9 cellular contexts compared by ENCODE assay signal in the genomic region with DNA sequence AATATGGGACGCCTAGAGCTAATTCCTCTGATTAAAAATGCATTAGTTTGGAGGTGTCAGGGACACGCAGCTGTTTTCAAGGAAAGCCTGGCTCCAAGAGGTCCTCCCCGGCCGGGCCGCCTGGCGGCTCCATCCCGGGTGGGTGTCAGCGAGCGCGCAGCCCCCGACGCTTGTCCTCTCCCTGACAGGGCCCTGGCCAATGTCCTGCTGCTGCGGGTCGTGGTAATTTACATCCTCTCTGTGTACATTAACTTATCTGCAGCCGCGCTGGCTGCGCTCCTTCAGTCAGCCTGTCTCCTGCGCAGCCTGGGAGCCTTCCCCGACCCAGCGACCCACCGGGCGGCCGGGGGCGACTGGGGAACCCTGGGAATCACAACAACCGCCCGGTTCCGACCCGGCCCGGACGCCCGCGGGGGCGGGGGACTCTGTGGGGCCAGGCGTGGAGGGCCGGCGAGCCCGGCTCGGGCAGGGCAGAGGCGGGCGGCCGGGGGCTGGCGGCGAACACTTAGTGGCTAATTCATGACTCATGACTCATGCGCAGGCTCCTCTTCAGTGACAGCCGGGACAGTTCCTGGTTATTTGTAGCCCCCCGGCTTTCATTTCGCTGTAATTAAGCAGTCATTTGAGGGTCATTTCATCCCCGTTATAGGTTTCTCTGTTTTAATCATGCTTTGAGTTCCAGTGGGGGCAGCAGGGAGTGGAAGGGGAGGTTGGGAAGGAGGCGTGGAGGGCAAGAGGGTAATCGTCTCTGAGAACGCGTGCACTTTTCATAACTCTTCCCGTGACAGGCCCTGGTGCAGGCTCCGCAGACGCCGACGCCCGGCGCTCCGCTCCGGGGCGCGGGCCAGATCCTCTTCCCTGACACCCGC.
DNase-seq lines count a peak whose midpoint lies in the region; ATAC-seq and TF ChIP-seq lines count a peak whose summit lies in the region.
"Had no signal": no experiment of that assay in that cellular context is flagged by ENCODE, and none has a peak within 500 bp of the region (broad histone marks: within the 10 kb centered on the region; RNA-seq: fewer than 3 reads in every experiment).

No MANE protein-coding gene starts in this region.

- WGBS in heart left ventricle, 4 donors, result 1 to 2% (median 1%) methylated on average over 38 to 64 of the region's 64 CpGs

- H3K9me3 ChIP-seq in heart left ventricle (no peaks in the 10 kb centered on the region), parathyroid adenoma (ENCODE audit: control insufficient read depth, low read length) (no peaks in the 10 kb centered on the region)

- no peak overlapping the region for H3K27ac Mint-ChIP-seq in activated T-cell treated with anti-CD3 and anti-CD28 coated beads, Interleukin-2, amount 50 U/mL, for 72 hours
- H3K27ac Mint-ChIP-seq: dendritic cell treated with granulocyte-macrophage colony-stimulating factor and Interleukin-4, amounts not matched to agents 40 ng/mL and 50 ng/mL, for 4 days had no signal

- H3K4me2 ChIP-seq in parathyroid adenoma (ENCODE audit: low read length), result peak overlapping the region; percentile 69

- H3K4me1 ChIP-seq in heart left ventricle, result peaks cover 0 to 41% (median 15%) of the 10 kb centered on the region in 12 donors
- H3K4me1 ChIP-seq in parathyroid adenoma, result no peaks in the 10 kb centered on the region

- H3K4me3 Mint-ChIP-seq in activated T-cell treated with anti-CD3 and anti-CD28 coated beads, Interleukin-2, amount 50 U/mL, for 72 hours, result peak overlapping the region; percentile 62 to 65
- H3K4me3 Mint-ChIP-seq: dendritic cell treated with granulocyte-macrophage colony-stimulating factor and Interleukin-4, amounts not matched to agents 40 ng/mL and 50 ng/mL, for 4 days had no signal

- TF ChIP-seq CTCF in BJ (IDR thresholded peaks at IDR 0.05; ENCODE audit: insufficient read depth, low read depth, low read length) (peak; percentile 52), heart left ventricle (IDR thresholded peaks at IDR 0.05) (peak in 7 of 12 donors; percentile 10 to 42 (median 33)), parathyroid adenoma (IDR thresholded peaks at IDR 0.05) (no peak)

- POLR2A ChIA-PET in BJ (lab: Charles Lee), result no interaction called here

- intact Hi-C loops in heart left ventricle (cut with DNase I), result loop anchor here (1.0 to 10.0 kb wide), 34 partner anchors 85 to 647 kb away; a partner anchor contains a TSS

- H2AFZ ChIP-seq in parathyroid adenoma, result peak overlapping the region; percentile 64

- H3K36me3 ChIP-seq in BJ (ENCODE audit: control insufficient read depth, insufficient read depth, low read length) (no peaks in the 10 kb centered on the region), heart left ventricle (no peaks in the 10 kb centered on the region), parathyroid adenoma (ENCODE audit: control insufficient read depth, insufficient read depth, low read length) (no peaks in the 10 kb centered on the region)

- H3K27ac ChIP-seq in heart left ventricle, result peak overlapping the region; percentile 91 to 99 (median 98)
- no peak overlapping the region for H3K27ac ChIP-seq in parathyroid adenoma

- no peaks in the 10 kb centered on the region for H3K4me1 Mint-ChIP-seq in activated T-cell treated with anti-CD3 and anti-CD28 coated beads, Interleukin-2, amount 50 U/mL, for 72 hours (ENCODE audit: low read depth)

- no peaks in the 10 kb centered on the region for H3K9me3 Mint-ChIP-seq in activated T-cell treated with anti-CD3 and anti-CD28 coated beads, Interleukin-2, amount 50 U/mL, for 72 hours
- H3K9me3 Mint-ChIP-seq: dendritic cell treated with granulocyte-macrophage colony-stimulating factor and Interleukin-4, amounts not matched to agents 40 ng/mL and 50 ng/mL, for 4 days had no signal

- peaks cover 30% of the 10 kb centered on the region for H3K27me3 Mint-ChIP-seq in activated T-cell treated with anti-CD3 and anti-CD28 coated beads, Interleukin-2, amount 50 U/mL, for 72 hours (ENCODE audit: low read depth)

- peak; percentile 54 to 66 for ATAC-seq in activated T-cell treated with anti-CD3 and anti-CD28 coated beads, Interleukin-2, amount 50 U/mL, for 72 hours (replicated peaks in 1 of 2)
- ATAC-seq in heart left ventricle (peak; percentile 57 to 86 (median 81)), HG03469 (IDR thresholded peaks at IDR 0.05; ENCODE audit: unreplicated experiment) (no peak), GM18498 (IDR thresholded peaks at IDR 0.05; ENCODE audit: unreplicated experiment) (no peak)

- CTCF ChIA-PET in BJ (lab: Yijun Ruan, JAX), result interaction anchor here (0.6 to 0.8 kb wide), 2 partner anchors 196 to 389 kb away, joined by 3 to 4 read pairs; no protein-coding TSS in a partner anchor

- peaks cover 0 to 2% of the 10 kb centered on the region in 2 donors for H3K36me3 Mint-ChIP-seq in activated T-cell treated with anti-CD3 and anti-CD28 coated beads, Interleukin-2, amount 50 U/mL, for 72 hours (ENCODE audit: insufficient read depth in 2 of 2)

- H3K9ac ChIP-seq in parathyroid adenoma, result no peak overlapping the region

- H3K27me3 ChIP-seq in BJ (ENCODE audit: control insufficient read depth, insufficient read depth, low read length) (no peaks in the 10 kb centered on the region), heart left ventricle (peaks cover 0 to 28% (median 0%) of the 10 kb centered on the region in 9 donors), parathyroid adenoma (ENCODE audit: control insufficient read depth, insufficient read depth, low read length) (peaks cover 12% of the 10 kb centered on the region)

- H3K79me2 ChIP-seq in parathyroid adenoma, result no peaks in the 10 kb centered on the region

- peak in 1 of 2 donors; percentile 42 for TF ChIP-seq POLR2A in heart left ventricle (IDR thresholded peaks at IDR 0.05)

- no peak for DNase-seq in BJ (ENCODE audit: low read depth)
- peak; percentile 70 to 79 for DNase-seq in Kasumi-1 (lab: John Stamatoyannopoulos, UW)
- DNase-seq in activated T-cell treated with anti-CD3 and anti-CD28 coated beads, Interleukin-2, amount 50 U/mL, for 72 hours, result peak; percentile 11 to 12
- peak; percentile 76 to 88 (median 84) for DNase-seq in heart left ventricle
- no peak for DNase-seq in NCI-H2171 (lab: John Stamatoyannopoulos, UW)

- H3K4me3 ChIP-seq in BJ (ENCODE audit: low read depth, low read length), result peak overlapping the region; percentile 48
- peak overlapping the region; percentile 40 to 70 (median 56) for H3K4me3 ChIP-seq in heart left ventricle
- peak overlapping the region; percentile 39 for H3K4me3 ChIP-seq in parathyroid adenoma (ENCODE audit: low read depth, low read length)

Comparison
In these comparisons a context has a peak if more than half of its experiments do, and no peak if none do; other contexts are left out.
1. DNase-seq: peak in Kasumi-1 (2 of 2), activated T-cell treated with anti-CD3 and anti-CD28 coated beads, Interleukin-2, amount 50 U/mL, for 72 hours (2 of 2) and heart left ventricle (5 of 5); none in BJ (single experiment) and NCI-H2171 (single experiment).
2. ATAC-seq: peak in activated T-cell treated with anti-CD3 and anti-CD28 coated beads, Interleukin-2, amount 50 U/mL, for 72 hours (2 of 2) and heart left ventricle (4 of 4); none in HG03469 (single experiment) and GM18498 (single experiment).
3. Peak in every context shown above with its lines, with median percentiles within 50 percentile points of each other: H3K4me3 ChIP-seq.